In the genomic region with DNA sequence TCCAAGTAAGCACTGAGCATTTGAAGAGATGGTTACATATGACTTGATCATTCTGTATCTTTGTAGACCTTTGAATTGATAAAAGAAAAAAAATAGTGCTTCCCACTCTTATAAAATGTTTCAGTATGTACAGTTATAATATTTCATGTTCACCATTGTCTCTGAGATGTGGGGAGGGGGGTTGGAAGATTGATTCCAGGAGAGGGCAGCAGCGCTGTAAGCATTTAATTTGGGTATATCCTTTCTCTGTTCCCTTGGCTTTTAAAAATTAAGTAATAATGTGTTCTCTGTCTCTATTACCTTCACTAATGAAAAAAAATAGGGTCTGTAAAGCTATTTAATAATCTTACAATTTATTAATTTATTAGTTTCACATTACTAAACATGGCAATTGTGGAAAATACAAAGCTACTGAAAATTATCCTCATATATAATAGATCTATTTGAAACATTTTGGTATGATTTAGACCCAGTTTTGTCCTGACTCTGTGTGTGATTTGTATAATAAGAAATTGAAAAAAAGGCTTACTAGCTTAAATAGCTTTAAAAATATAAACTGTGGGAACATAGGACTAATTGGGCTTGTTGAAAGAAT, we compare ENCODE assay signal across 1 cellular context.
TF ChIP-seq lines count a peak whose summit lies in the region.

No MANE protein-coding gene starts in this region.

TF ChIP-seq in SK-N-SH treated with all-trans-retinoic acid at 6 μM for 48 hours, 23 proteins besides CTCF, POLR2A, EP300 and RAD21 (continued from another document):
- TF ChIP-seq, protein P1, sequence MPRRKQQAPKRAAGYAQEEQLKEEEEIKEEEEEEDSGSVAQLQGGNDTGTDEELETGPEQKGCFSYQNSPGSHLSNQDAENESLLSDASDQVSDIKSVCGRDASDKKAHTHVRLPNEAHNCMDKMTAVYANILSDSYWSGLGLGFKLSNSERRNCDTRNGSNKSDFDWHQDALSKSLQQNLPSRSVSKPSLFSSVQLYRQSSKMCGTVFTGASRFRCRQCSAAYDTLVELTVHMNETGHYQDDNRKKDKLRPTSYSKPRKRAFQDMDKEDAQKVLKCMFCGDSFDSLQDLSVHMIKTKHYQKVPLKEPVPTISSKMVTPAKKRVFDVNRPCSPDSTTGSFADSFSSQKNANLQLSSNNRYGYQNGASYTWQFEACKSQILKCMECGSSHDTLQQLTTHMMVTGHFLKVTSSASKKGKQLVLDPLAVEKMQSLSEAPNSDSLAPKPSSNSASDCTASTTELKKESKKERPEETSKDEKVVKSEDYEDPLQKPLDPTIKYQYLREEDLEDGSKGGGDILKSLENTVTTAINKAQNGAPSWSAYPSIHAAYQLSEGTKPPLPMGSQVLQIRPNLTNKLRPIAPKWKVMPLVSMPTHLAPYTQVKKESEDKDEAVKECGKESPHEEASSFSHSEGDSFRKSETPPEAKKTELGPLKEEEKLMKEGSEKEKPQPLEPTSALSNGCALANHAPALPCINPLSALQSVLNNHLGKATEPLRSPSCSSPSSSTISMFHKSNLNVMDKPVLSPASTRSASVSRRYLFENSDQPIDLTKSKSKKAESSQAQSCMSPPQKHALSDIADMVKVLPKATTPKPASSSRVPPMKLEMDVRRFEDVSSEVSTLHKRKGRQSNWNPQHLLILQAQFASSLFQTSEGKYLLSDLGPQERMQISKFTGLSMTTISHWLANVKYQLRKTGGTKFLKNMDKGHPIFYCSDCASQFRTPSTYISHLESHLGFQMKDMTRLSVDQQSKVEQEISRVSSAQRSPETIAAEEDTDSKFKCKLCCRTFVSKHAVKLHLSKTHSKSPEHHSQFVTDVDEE (CRISPR knock-in tag; IDR thresholded peaks at IDR 0.05), result no peak
